ENCODE assay signal across 14 cellular contexts in the genomic region with DNA sequence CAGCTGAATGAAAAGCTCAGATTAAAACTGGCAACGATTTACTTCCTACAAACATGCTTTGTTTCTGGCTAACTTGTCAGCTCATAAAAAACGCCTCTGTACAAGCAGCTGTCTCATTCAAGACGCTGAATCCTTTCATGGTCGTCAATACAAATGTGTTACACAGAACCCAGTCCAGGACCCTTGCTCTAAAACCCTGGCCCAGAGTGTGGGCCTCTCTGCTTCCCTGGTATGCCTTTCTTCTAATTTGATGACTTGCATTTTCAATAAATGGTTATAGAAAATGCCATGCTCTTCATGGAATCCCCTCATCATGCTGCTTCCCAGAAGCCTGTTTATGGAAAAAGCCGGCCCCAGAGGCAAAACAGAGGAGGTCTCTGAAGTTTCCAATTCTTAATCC.
DNase-seq lines count a peak whose midpoint lies in the region; ATAC-seq and TF ChIP-seq lines count a peak whose summit lies in the region.
"Had no signal": no experiment of that assay in that cellular context is flagged by ENCODE, and none has a peak within 500 bp of the region (broad histone marks: within the 10 kb centered on the region; RNA-seq: fewer than 3 reads in every experiment).

No MANE protein-coding gene starts in this region.

- no TSS peak for BruUV-seq in HCT116 (replicated peaks; lab: Mats Ljungman, UMichigan)

- TF ChIP-seq RAD21 in HCT116 (IDR thresholded peaks at IDR 0.05; ENCODE audit: low read depth) = no peak

- no peak overlapping the region for H3K9ac ChIP-seq in HCT116 (ENCODE audit: low read length)

- POLR2A ChIA-PET in HCT116 (lab: Charles Lee) = interaction anchor here (0.7 to 1.7 kb wide), 8 partner anchors 9 to 220 kb away, joined by 3 to 4 read pairs (median 3); no protein-coding TSS in a partner anchor
- POLR2A ChIA-PET in CD4-positive, alpha-beta memory T cell (lab: Charles Lee; ENCODE audit: partially characterized antibody) = no interaction called here

- H3K4me1 Mint-ChIP-seq in CD4-positive, alpha-beta memory T cell = peaks cover 0 to 7% (median 0%) of the 10 kb centered on the region in 4 donors
- H3K4me1 Mint-ChIP-seq: CD14-positive monocyte; stimulated activated naive CD8-positive, alpha-beta T cell treated with anti-CD3 and anti-CD28 coated beads, Interleukin-15, amount 100 ng/mL, for 72 hours had no signal

- no peak for DNase-seq in HCT116 (ENCODE audit: low read depth, low spot score)
- peak; percentile 26 for DNase-seq in astrocyte of the hippocampus (ENCODE audit: low read depth, low spot score)
- no peak for DNase-seq in left ventricle myocardium superior
- peak; percentile 52 for DNase-seq in retina
- DNase-seq in tibial artery = no peak
- no peak for DNase-seq in CD4-positive, alpha-beta memory T cell
- DNase-seq: activated CD4-positive, alpha-beta memory T cell treated with anti-CD3 and anti-CD28 coated beads for 36 hours; EL; GOT3; small intestine; stimulated activated naive CD8-positive, alpha-beta T cell treated with anti-CD3 and anti-CD28 coated beads, Interleukin-15, amount 100 ng/mL, for 72 hours had no signal

- H3K9me3 ChIP-seq in HCT116 (ENCODE audit: control insufficient read depth in 1 of 2, insufficient read depth in 1 of 2, low read depth in 1 of 2, low read length in 2 of 2) (no peaks in the 10 kb centered on the region), tibial artery (peaks cover 0 to 4% (median 0%) of the 10 kb centered on the region in 3 donors)
- no peaks in the 10 kb centered on the region for H3K9me3 ChIP-seq in CD4-positive, alpha-beta memory T cell (ENCODE audit: control insufficient read depth in 1 of 2, low read length in 2 of 2)

- no peaks in the 10 kb centered on the region for H4K20me1 ChIP-seq in HCT116 (ENCODE audit: insufficient read depth)

- H3K4me1 ChIP-seq in HCT116 (ENCODE audit: control insufficient read depth in 1 of 2, insufficient read depth in 2 of 2, low read length in 2 of 2) (peaks cover 52 to 56% of the 10 kb centered on the region in 2 experiments), tibial artery (peaks cover 0 to 4% (median 0%) of the 10 kb centered on the region in 4 donors)
- no peaks in the 10 kb centered on the region for H3K4me1 ChIP-seq in CD4-positive, alpha-beta memory T cell (ENCODE audit: insufficient read depth, low read length)

- RAD21 ChIA-PET in HCT116 (lab: Charles Lee; ENCODE audit: low non-redundant PET in 1 of 2, low total read pairs in 2 of 2, uncharacterized antibody in 2 of 2, unreplicated experiment in 2 of 2) = interaction anchor here (0.6 to 0.9 kb wide), 2 partner anchors 45 to 225 kb away, joined by 3 to 6 read pairs; no protein-coding TSS in a partner anchor

- H3K27ac ChIP-seq in HCT116 (ENCODE audit: low read depth, low read length) (peak overlapping the region; percentile 95), tibial artery (no peak overlapping the region)
- H3K27ac ChIP-seq in CD4-positive, alpha-beta memory T cell (ENCODE audit: low read depth, low read length) = no peak overlapping the region

- no peak overlapping the region for H3K4me3 Mint-ChIP-seq in CD4-positive, alpha-beta memory T cell
- H3K4me3 Mint-ChIP-seq: activated CD4-positive, alpha-beta memory T cell treated with anti-CD3 and anti-CD28 coated beads for 36 hours; CD14-positive monocyte; stimulated activated naive CD8-positive, alpha-beta T cell treated with anti-CD3 and anti-CD28 coated beads, Interleukin-15, amount 100 ng/mL, for 72 hours had no signal

- no peak overlapping the region for H3K27ac Mint-ChIP-seq in CD4-positive, alpha-beta memory T cell
- H3K27ac Mint-ChIP-seq: activated CD4-positive, alpha-beta memory T cell treated with anti-CD3 and anti-CD28 coated beads for 36 hours; CD14-positive monocyte had no signal

- H3K27me3 Mint-ChIP-seq in CD4-positive, alpha-beta memory T cell = peaks cover 0 to 7% of the 10 kb centered on the region in 2 donors

- no peak overlapping the region for H3K4me2 ChIP-seq in HCT116 (ENCODE audit: low read length)

- CTCF ChIA-PET in HCT116 (lab: Charles Lee) = interaction anchor here (0.8 kb wide), 1 partner anchor 12 kb away, joined by 3 read pairs; no protein-coding TSS in a partner anchor
- CTCF ChIA-PET in CD4-positive, alpha-beta memory T cell (lab: Charles Lee; ENCODE audit: partially characterized antibody) = interaction anchor here (0.9 kb wide), 1 partner anchor 10 kb away, joined by 3 read pairs; no protein-coding TSS in a partner anchor

- H3K27me3 ChIP-seq in HCT116 (ENCODE audit: insufficient read depth, low read length) (no peaks in the 10 kb centered on the region), tibial artery (no peaks in the 10 kb centered on the region)
- no peaks in the 10 kb centered on the region for H3K27me3 ChIP-seq in CD4-positive, alpha-beta memory T cell (ENCODE audit: insufficient read depth, low read length)

- TF ChIP-seq CTCF in HCT116 (IDR thresholded peaks at IDR 0.05 in 2 of 3, conservative IDR thresholded peaks at IDR 0.05 in 1 of 3; ENCODE audit: borderline replicate concordance in 1 of 3, insufficient read depth in 1 of 3, low read depth in 2 of 3, low read length in 2 of 3) = no peak
- no peak for TF ChIP-seq CTCF in tibial artery (IDR thresholded peaks at IDR 0.05)

- H3K4me3 ChIP-seq in HCT116 (replicated peaks in 1 of 2; ENCODE audit: low read depth in 1 of 2, low read length in 2 of 2) = no peak overlapping the region
- H3K4me3 ChIP-seq in tibial artery = no peak overlapping the region
- no peak overlapping the region for H3K4me3 ChIP-seq in CD4-positive, alpha-beta memory T cell (ENCODE audit: low read length in 2 of 2)

- H3K36me3 ChIP-seq in HCT116 (ENCODE audit: control insufficient read depth in 1 of 2, insufficient read depth in 2 of 2, low read length in 2 of 2) = peaks cover 0 to 3% of the 10 kb centered on the region in 2 experiments; a peak in 1 of 4 replicates
- H3K36me3 ChIP-seq in tibial artery = no peaks in the 10 kb centered on the region
- no peaks in the 10 kb centered on the region for H3K36me3 ChIP-seq in CD4-positive, alpha-beta memory T cell (ENCODE audit: insufficient read depth, low read length)

- H3K36me3 Mint-ChIP-seq in CD4-positive, alpha-beta memory T cell = no peaks in the 10 kb centered on the region
- H3K36me3 Mint-ChIP-seq: activated CD4-positive, alpha-beta memory T cell treated with anti-CD3 and anti-CD28 coated beads for 36 hours; CD14-positive monocyte had no signal

- intact Hi-C loops in HCT116 (cut with micrococcal nuclease) (no loop called here), left ventricle myocardium superior (cut with micrococcal nuclease) (no loop called here), tibial artery (cut with DNase I; ENCODE audit: low total_unique reads) (no loop called here)
- intact Hi-C loops in CD4-positive, alpha-beta memory T cell (cut with micrococcal nuclease) = no loop called here

- H3K79me2 ChIP-seq in HCT116 (ENCODE audit: insufficient read depth, low read length) = no peaks in the 10 kb centered on the region

- no peaks in the 10 kb centered on the region for H3K9me2 ChIP-seq in HCT116 (ENCODE audit: insufficient read depth)

- H2AFZ ChIP-seq in HCT116 (ENCODE audit: low read depth, low read length, poor library complexity, severe bottlenecking) = no peak overlapping the region

- no peak for TF ChIP-seq POLR2A in HCT116 (IDR thresholded peaks at IDR 0.05; ENCODE audit: borderline replicate concordance, extremely low read depth, insufficient read depth, insufficient read length)

- peaks cover 0 to 6% (median 0%) of the 10 kb centered on the region in 8 donors for H3K9me3 Mint-ChIP-seq in CD4-positive, alpha-beta memory T cell

- no peak for ATAC-seq in HCT116
- peak; percentile 18 for ATAC-seq in left ventricle myocardium superior
- ATAC-seq in HG03097 (IDR thresholded peaks at IDR 0.05; ENCODE audit: low FRiP score, unreplicated experiment) = no peak
- no peak for ATAC-seq in HG02642 (IDR thresholded peaks at IDR 0.05; ENCODE audit: poor library complexity, unreplicated experiment)
- ATAC-seq: stimulated activated naive CD8-positive, alpha-beta T cell treated with anti-CD3 and anti-CD28 coated beads, Interleukin-15, amount 100 ng/mL, for 72 hours had no signal

TF ChIP-seq in HCT116, 20 proteins besides CTCF, POLR2A, EP300 and RAD21 (continues in another document):
- TF ChIP-seq YY1 (IDR thresholded peaks at IDR 0.05; ENCODE audit: extremely low read depth, insufficient replicate concordance, low read depth, low read length) (no peak), CEBPB (IDR thresholded peaks at IDR 0.05; ENCODE audit: low read depth) (no peak), FOSL1 (IDR thresholded peaks at IDR 0.05; ENCODE audit: low read depth) (no peak), EZH2phosphoT487 (IDR thresholded peaks at IDR 0.05; ENCODE audit: borderline replicate concordance) (no peak)
- TF ChIP-seq, protein P1, sequence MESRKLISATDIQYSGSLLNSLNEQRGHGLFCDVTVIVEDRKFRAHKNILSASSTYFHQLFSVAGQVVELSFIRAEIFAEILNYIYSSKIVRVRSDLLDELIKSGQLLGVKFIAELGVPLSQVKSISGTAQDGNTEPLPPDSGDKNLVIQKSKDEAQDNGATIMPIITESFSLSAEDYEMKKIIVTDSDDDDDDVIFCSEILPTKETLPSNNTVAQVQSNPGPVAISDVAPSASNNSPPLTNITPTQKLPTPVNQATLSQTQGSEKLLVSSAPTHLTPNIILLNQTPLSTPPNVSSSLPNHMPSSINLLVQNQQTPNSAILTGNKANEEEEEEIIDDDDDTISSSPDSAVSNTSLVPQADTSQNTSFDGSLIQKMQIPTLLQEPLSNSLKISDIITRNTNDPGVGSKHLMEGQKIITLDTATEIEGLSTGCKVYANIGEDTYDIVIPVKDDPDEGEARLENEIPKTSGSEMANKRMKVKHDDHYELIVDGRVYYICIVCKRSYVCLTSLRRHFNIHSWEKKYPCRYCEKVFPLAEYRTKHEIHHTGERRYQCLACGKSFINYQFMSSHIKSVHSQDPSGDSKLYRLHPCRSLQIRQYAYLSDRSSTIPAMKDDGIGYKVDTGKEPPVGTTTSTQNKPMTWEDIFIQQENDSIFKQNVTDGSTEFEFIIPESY (IDR thresholded peaks at IDR 0.05; ENCODE audit: extremely low read depth, insufficient replicate concordance, low read length) = no peak
- TF ChIP-seq, protein P2, sequence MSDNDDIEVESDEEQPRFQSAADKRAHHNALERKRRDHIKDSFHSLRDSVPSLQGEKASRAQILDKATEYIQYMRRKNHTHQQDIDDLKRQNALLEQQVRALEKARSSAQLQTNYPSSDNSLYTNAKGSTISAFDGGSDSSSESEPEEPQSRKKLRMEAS (IDR thresholded peaks at IDR 0.05) = no peak

Comparison
In these comparisons a context has a peak if more than half of its experiments do, and no peak if none do; other contexts are left out.
1. DNase-seq: peak in astrocyte of the hippocampus (single experiment) and retina (single experiment); none in HCT116 (single experiment), left ventricle myocardium superior (single experiment), tibial artery (0 of 2) and CD4-positive, alpha-beta memory T cell (0 of 5).